17 cellular contexts compared by ENCODE assay signal in the genomic region with DNA sequence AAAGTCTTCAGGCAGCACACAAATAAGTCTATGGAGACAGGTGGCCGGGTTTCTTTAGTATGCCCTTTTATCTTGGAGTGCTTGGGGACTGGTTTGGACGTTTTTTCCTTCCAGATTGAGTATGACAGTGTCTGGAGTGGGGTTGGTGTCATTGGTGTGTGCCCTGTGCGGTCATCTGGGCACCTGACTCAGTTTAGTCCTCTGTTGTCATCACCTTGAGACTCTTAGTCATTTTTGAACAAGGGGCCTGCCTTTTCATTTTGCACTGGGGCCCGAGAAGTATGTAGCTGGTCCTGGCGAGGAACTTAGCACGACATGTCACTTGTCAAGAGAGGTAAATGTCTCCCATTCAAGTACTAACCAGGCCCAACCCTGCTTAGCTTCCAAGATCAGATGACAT. TPM values are rescaled to one million over a fixed set of nuclear protein-coding genes. Genes with fewer than 3 reads are reported as not detected.
DNase-seq lines count a peak whose midpoint lies in the region; ATAC-seq and TF ChIP-seq lines count a peak whose summit lies in the region.
"Had no signal": no experiment of that assay in that cellular context is flagged by ENCODE, and none has a peak within 500 bp of the region (broad histone marks: within the 10 kb centered on the region; RNA-seq: fewer than 3 reads in every experiment).

No MANE protein-coding gene starts in this region.

- 67% methylated on average over 6 of the region's 6 CpGs for WGBS in right cardiac atrium

- H3K4me3 ChIP-seq in cardiac muscle cell (no peak overlapping the region), right cardiac atrium (ENCODE audit: low read length) (no peak overlapping the region)
- H3K4me3 ChIP-seq: BLaER1 treated with 17β-estradiol and CSF1 and Interleukin-3, amounts not matched to agents 10 nM and 100 nM; GM23338 had no signal

- no peak overlapping the region for H3K27ac Mint-ChIP-seq in osteocyte (ENCODE audit: unreplicated experiment)
- no peak overlapping the region for H3K27ac Mint-ChIP-seq in stimulated activated effector memory CD8-positive, alpha-beta T cell treated with anti-CD3 and anti-CD28 coated beads, Interleukin-12 subunit alpha, Interleukin-12 subunit beta, amount 100 ng/mL, for 72 hours
- H3K27ac Mint-ChIP-seq: CD4-positive, CD25-positive, alpha-beta regulatory T cell; GM23338 had no signal

- H3K27me3 Mint-ChIP-seq in osteocyte (ENCODE audit: unreplicated experiment) = no peaks in the 10 kb centered on the region
- H3K27me3 Mint-ChIP-seq: CD4-positive, CD25-positive, alpha-beta regulatory T cell had no signal

- peaks cover 48% of the 10 kb centered on the region for H3K4me1 ChIP-seq in cardiac muscle cell (ENCODE audit: low read depth)
- no peaks in the 10 kb centered on the region for H3K4me1 ChIP-seq in right cardiac atrium (ENCODE audit: control insufficient read depth, insufficient read depth, low read length)

- intact Hi-C loops in right cardiac atrium (cut with DNase I) = no loop called here

- peak overlapping the region; percentile 56 for H3K27ac ChIP-seq in cardiac muscle cell
- H3K27ac ChIP-seq in right cardiac atrium (ENCODE audit: low read length) = no peak overlapping the region
- H3K27ac ChIP-seq: BLaER1 treated with 17β-estradiol and CSF1 and Interleukin-3, amounts not matched to agents 10 nM and 100 nM had no signal

- H3K36me3 Mint-ChIP-seq in osteocyte (ENCODE audit: unreplicated experiment) = no peaks in the 10 kb centered on the region
- no peaks in the 10 kb centered on the region for H3K36me3 Mint-ChIP-seq in stimulated activated effector memory CD8-positive, alpha-beta T cell treated with anti-CD3 and anti-CD28 coated beads, Interleukin-12 subunit alpha, Interleukin-12 subunit beta, amount 100 ng/mL, for 72 hours

- H3K27me3 ChIP-seq in cardiac muscle cell = no peaks in the 10 kb centered on the region
- no peaks in the 10 kb centered on the region for H3K27me3 ChIP-seq in right cardiac atrium (ENCODE audit: control insufficient read depth, insufficient read depth)
- H3K27me3 ChIP-seq: BLaER1 treated with 17β-estradiol and CSF1 and Interleukin-3, amounts not matched to agents 10 nM and 100 nM had no signal

- TF ChIP-seq CTCF in cardiac muscle cell (IDR thresholded peaks at IDR 0.05; ENCODE audit: low read depth, low read length) (no peak), osteocyte (IDR thresholded peaks at IDR 0.05) (no peak)

- no peak overlapping the region for H3K4me3 Mint-ChIP-seq in osteocyte (ENCODE audit: unreplicated experiment)
- no peak overlapping the region for H3K4me3 Mint-ChIP-seq in stimulated activated effector memory CD8-positive, alpha-beta T cell treated with anti-CD3 and anti-CD28 coated beads, Interleukin-12 subunit alpha, Interleukin-12 subunit beta, amount 100 ng/mL, for 72 hours
- H3K4me3 Mint-ChIP-seq: GM23338 had no signal

- no peaks in the 10 kb centered on the region for H3K9me3 ChIP-seq in cardiac muscle cell (ENCODE audit: low read depth)
- no peaks in the 10 kb centered on the region for H3K9me3 ChIP-seq in right cardiac atrium (ENCODE audit: control insufficient read depth, low read length)
- H3K9me3 ChIP-seq: BLaER1 treated with 17β-estradiol and CSF1 and Interleukin-3, amounts not matched to agents 10 nM and 100 nM had no signal

- ATAC-seq in right cardiac atrium (no peak), GM21529 (IDR thresholded peaks at IDR 0.05; ENCODE audit: unreplicated experiment) (no peak)
- ATAC-seq in stimulated activated effector memory CD8-positive, alpha-beta T cell treated with anti-CD3 and anti-CD28 coated beads, Interleukin-12 subunit alpha, Interleukin-12 subunit beta, amount 100 ng/mL, for 72 hours = peak; percentile 56
- ATAC-seq: GM23338 had no signal

- no peaks in the 10 kb centered on the region for H3K36me3 ChIP-seq in cardiac muscle cell

- DNase-seq in cardiac muscle cell (ENCODE audit: low read depth in 1 of 2, low spot score in 1 of 2) = no peak
- no peak for DNase-seq in right cardiac atrium
- peak; percentile 54 for DNase-seq in osteocyte (ENCODE audit: extremely low spot score, unreplicated experiment)
- no peak for DNase-seq in stimulated activated effector memory CD8-positive, alpha-beta T cell treated with anti-CD3 and anti-CD28 coated beads, Interleukin-12 subunit alpha, Interleukin-12 subunit beta, amount 100 ng/mL, for 72 hours (ENCODE audit: low spot score in 2 of 2)
- DNase-seq in HuH-7 (ENCODE audit: low spot score) = no peak
- DNase-seq in NK-92 (lab: John Stamatoyannopoulos, UW; ENCODE audit: unreplicated experiment) = no peak
- DNase-seq: ACHN; Calu3; CD4-positive, CD25-positive, alpha-beta regulatory T cell; DMS79 treated with DMSO at 0.1 percent for 48 hours; EL; H7; IMR-90 had no signal

- no peaks in the 10 kb centered on the region for H3K9me3 Mint-ChIP-seq in osteocyte (ENCODE audit: unreplicated experiment)
- H3K9me3 Mint-ChIP-seq in stimulated activated effector memory CD8-positive, alpha-beta T cell treated with anti-CD3 and anti-CD28 coated beads, Interleukin-12 subunit alpha, Interleukin-12 subunit beta, amount 100 ng/mL, for 72 hours = no peaks in the 10 kb centered on the region
- H3K9me3 Mint-ChIP-seq: CD4-positive, CD25-positive, alpha-beta regulatory T cell; GM23338 had no signal

- H3K4me1 Mint-ChIP-seq in osteocyte (ENCODE audit: unreplicated experiment) = no peaks in the 10 kb centered on the region
- H3K4me1 Mint-ChIP-seq in stimulated activated effector memory CD8-positive, alpha-beta T cell treated with anti-CD3 and anti-CD28 coated beads, Interleukin-12 subunit alpha, Interleukin-12 subunit beta, amount 100 ng/mL, for 72 hours = peaks cover 7% of the 10 kb centered on the region

RNA-seq across cellular contexts. Expression of a gene that starts 27.2 kb away (rescaled TPM):
- total RNA-seq in cardiac muscle cell (71.8 and 178 TPM in 2 replicates), right cardiac atrium (100 to 1,000 TPM in 3 of 4 donors, 10 to 100 TPM in 1; 74.5 to 184 (median 123) TPM), osteocyte (not detected in 2 replicates)
- polyA plus RNA-seq in cardiac muscle cell (35.6 and 79.1 TPM in 2 replicates), right cardiac atrium (96.3 TPM)
- total RNA-seq: A172 had no signal
- polyA plus RNA-seq: IMR-90 had no signal

Comparison
In these comparisons a context has a peak if more than half of its experiments do, and no peak if none do; other contexts are left out.
1. RNA of a gene that starts 27.2 kb away (total RNA-seq): 71.8 to 178 TPM in cardiac muscle cell and 74.5 to 184 TPM in right cardiac atrium; not detected in osteocyte; every median in the first group is over 10 times any median in the second.